In the genomic region with DNA sequence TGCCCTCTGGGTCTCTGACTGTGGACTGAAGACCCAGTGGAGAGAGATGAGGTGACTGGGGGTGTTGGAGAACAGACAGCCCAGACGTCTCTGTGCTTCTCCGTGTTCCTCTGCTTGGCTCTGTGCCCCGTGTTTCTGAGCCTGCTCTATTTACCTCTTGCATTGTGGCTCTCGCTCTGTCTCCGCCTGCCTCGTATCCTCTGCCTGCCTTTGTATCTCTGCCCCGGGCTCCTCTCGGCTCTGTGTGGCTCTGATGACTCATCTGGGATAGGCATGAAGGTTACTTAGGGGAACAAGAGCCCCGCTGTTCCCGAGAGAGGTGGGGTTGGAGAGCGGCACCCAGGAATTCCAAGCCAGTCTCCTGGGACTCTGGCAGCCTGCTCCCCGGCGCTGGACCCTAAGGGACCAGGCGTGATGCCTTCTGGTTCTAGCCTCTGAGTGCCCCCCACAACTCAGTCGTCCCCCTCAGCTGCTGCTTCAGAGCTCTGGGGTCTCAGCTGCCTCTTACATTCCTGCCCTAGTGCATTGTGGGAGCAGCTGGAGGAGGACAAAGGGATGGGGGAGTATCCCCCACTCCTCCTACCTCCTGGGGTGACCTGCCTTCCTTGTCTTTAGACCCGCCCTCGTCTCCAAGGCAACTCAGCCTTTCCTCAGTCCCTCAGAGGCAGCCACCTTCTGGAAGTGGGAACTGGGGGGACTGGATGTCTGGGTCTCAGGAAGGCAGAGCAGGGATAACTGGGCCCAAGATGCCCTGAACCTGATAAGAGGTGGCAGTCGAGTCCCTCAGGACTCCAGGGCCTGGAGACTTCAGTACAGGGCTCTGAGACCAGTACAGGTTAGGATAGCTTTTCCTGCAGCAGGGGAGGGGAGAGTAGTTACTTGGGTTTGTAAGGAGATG, we compare ENCODE assay signal across 8 cellular contexts. TPM values are rescaled to one million over a fixed set of nuclear protein-coding genes. Genes with fewer than 3 reads are reported as not detected.
DNase-seq lines count a peak whose midpoint lies in the region; ATAC-seq, FAIRE-seq and TF ChIP-seq lines count a peak whose summit lies in the region.

No MANE protein-coding gene starts in this region.

- H3K27ac ChIP-seq in Panc1 (ENCODE audit: low read length): peak overlapping the region; percentile 69

- POLR2A ChIA-PET in Panc1 (lab: Charles Lee): interaction anchor here (0.7 kb wide), 1 partner anchor 28 kb away, joined by 3 read pairs; no protein-coding TSS in a partner anchor

- H3K36me3 ChIP-seq in Panc1 (ENCODE audit: control insufficient read depth, insufficient read depth, low read length): no peaks in the 10 kb centered on the region

- H3K4me3 ChIP-seq in Panc1 (ENCODE audit: low read depth in 2 of 2, low read length in 2 of 2) (peak overlapping the region; percentile 62 to 86), iPS-18c (ENCODE audit: insufficient read depth, low read depth, low read length) (peak overlapping the region; percentile 42)

- DNase-seq in ACHN (peak; percentile 73), H54 (ENCODE audit: insufficient read length, low spot score) (peak; percentile 98), Panc1 (ENCODE audit: low read depth, low spot score) (no peak), brain pericyte (ENCODE audit: low read depth, low spot score) (peak; percentile 47), sciatic nerve (ENCODE audit: low spot score) (peak; percentile 72), NCI-H526 treated with DMSO at 0.1 percent for 48 hours (lab: John Stamatoyannopoulos, UW) (no peak)

- no peaks in the 10 kb centered on the region for H3K27me3 ChIP-seq in Panc1 (ENCODE audit: control insufficient read depth, insufficient read depth, low read length)

- BruUV-seq in Panc1 (replicated peaks; lab: Mats Ljungman, UMichigan): no TSS peak

- TF ChIP-seq CTCF in Panc1 (IDR thresholded peaks at IDR 0.05): no peak

- no peak for TF ChIP-seq POLR2A in H54 (IDR thresholded peaks at IDR 0.05; ENCODE audit: low read depth, low read length)

- no peak for FAIRE-seq in H54 (lab: Jason Lieb, UNC)

- no peaks in the 10 kb centered on the region for H3K9me3 ChIP-seq in Panc1 (ENCODE audit: control insufficient read depth, insufficient read depth, low read depth, low read length)
- no peaks in the 10 kb centered on the region for H3K9me3 ChIP-seq in iPS-18c (ENCODE audit: control insufficient read depth, insufficient read depth, low read length)

- H3K4me1 ChIP-seq in Panc1 (ENCODE audit: control insufficient read depth, insufficient read depth, low read length): peaks cover 46% of the 10 kb centered on the region

- CTCF ChIA-PET in Panc1 (lab: Charles Lee): no interaction called here

- intact Hi-C loops in Panc1 (cut with micrococcal nuclease; ENCODE audit: unreplicated experiment) (no loop called here), sciatic nerve (cut with DNase I) (no loop called here)

- in situ Hi-C loops in ACHN (cut with HindIII; ENCODE audit: low pct_ligation_motif_present, low pct_unique_long_range_greater_than_20kb, low sequenced_read_pairs) (no loop called here), Panc1 (cut with HindIII; ENCODE audit: low pct_unique_long_range_greater_than_20kb, low sequenced_read_pairs) (no loop called here)

- ATAC-seq in Panc1 (peak; percentile 60), sciatic nerve (peak; percentile 22), GM18868 (IDR thresholded peaks at IDR 0.05; ENCODE audit: unreplicated experiment) (no peak)

RNA-seq across cellular contexts. Expression of gene DDR1, which starts 1.9 kb away (rescaled TPM):
- total RNA-seq in Panc1 (2021; ENCODE audit: unreplicated experiment): 95.2 TPM
- 139 TPM for polyA plus RNA-seq in Panc1 (2012; ENCODE audit: insufficient read length)
- 93.5 TPM for total RNA-seq in sciatic nerve

RNA-seq across cellular contexts. Expression of gene GTF2H4, which starts 21.8 kb away (rescaled TPM):
- total RNA-seq in Panc1 (2021; ENCODE audit: unreplicated experiment) (27.5 TPM), sciatic nerve (30.4 TPM)
- polyA plus RNA-seq in Panc1 (2012; ENCODE audit: insufficient read length): 24.5 TPM

RNA-seq across cellular contexts. Expression of gene VARS2, which starts 27.8 kb away (rescaled TPM):
- 42.7 TPM for total RNA-seq in Panc1 (2021; ENCODE audit: unreplicated experiment)
- 32.4 TPM for polyA plus RNA-seq in Panc1 (2012; ENCODE audit: insufficient read length)
- 25.2 TPM for total RNA-seq in sciatic nerve

RNA-seq across cellular contexts. Expression of gene SFTA2, which starts 45.7 kb away (rescaled TPM):
- not detected for total RNA-seq in Panc1 (2021; ENCODE audit: unreplicated experiment)
- polyA plus RNA-seq in Panc1 (2012; ENCODE audit: insufficient read length): not detected
- 0.76 TPM for total RNA-seq in sciatic nerve

RNA-seq across cellular contexts. Expression of gene MUCL3, which starts 54.5 kb away (rescaled TPM):
- total RNA-seq in Panc1 (2021; ENCODE audit: unreplicated experiment) (not detected), sciatic nerve (0.18 TPM)
- polyA plus RNA-seq in Panc1 (2012; ENCODE audit: insufficient read length): not detected

Comparison
In these comparisons a context has a peak if more than half of its experiments do, and no peak if none do; other contexts are left out.
1. DNase-seq: peak in ACHN (single experiment), H54 (single experiment), brain pericyte (single experiment) and sciatic nerve (single experiment); none in Panc1 (single experiment) and NCI-H526 treated with DMSO at 0.1 percent for 48 hours (single experiment).